Comparison of ENCODE assay signal across 8 cellular contexts in the genomic region with DNA sequence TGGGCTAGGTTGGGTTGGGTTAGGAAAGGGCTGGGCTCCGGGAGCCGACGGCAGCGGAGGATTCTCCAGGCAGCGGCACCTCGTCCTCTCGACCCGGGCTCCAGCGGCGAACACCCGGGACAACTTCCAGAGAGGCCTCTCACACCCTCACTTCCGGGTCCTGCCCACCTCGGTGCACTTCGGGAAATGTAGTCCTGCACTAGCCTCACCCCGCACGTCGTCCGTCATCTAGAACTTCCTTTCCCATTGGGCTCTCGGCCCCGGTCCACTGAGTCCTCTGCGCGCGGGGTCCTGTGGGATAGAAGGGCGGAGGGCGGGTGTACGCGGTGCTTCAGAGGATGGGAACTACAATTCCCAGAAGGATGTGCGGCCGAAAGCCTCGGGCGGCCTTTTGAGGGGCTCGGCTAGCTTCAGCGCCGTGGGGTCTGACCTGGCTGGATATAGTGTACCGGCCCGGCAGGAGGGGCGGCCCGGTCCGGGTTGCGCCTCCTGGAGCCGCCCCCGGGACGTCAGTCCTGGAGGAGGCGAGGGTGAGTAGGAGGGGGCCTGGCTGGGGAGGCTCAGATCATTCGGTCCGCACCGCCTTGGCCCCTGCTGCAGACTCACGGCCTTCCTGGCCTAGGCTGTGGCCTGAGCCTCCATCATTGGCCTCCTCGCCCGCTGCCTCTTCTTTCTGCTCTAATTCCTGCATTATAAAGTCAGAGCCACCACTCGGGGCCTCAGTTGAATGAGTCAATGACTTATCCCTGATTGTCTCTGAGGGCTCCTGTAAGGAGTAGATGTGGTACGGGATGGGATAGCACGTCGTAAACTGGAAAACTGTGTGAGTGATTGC. TPM values are rescaled to one million over a fixed set of nuclear protein-coding genes. Genes with fewer than 3 reads are reported as not detected.
DNase-seq lines count a peak whose midpoint lies in the region; ATAC-seq, FAIRE-seq and TF ChIP-seq lines count a peak whose summit lies in the region.

A gene (minus strand): TSS at position 114 of the 835 bp plus-strand sequence. CDS start 160 bp downstream, outside the sequence.
A gene with protein sequence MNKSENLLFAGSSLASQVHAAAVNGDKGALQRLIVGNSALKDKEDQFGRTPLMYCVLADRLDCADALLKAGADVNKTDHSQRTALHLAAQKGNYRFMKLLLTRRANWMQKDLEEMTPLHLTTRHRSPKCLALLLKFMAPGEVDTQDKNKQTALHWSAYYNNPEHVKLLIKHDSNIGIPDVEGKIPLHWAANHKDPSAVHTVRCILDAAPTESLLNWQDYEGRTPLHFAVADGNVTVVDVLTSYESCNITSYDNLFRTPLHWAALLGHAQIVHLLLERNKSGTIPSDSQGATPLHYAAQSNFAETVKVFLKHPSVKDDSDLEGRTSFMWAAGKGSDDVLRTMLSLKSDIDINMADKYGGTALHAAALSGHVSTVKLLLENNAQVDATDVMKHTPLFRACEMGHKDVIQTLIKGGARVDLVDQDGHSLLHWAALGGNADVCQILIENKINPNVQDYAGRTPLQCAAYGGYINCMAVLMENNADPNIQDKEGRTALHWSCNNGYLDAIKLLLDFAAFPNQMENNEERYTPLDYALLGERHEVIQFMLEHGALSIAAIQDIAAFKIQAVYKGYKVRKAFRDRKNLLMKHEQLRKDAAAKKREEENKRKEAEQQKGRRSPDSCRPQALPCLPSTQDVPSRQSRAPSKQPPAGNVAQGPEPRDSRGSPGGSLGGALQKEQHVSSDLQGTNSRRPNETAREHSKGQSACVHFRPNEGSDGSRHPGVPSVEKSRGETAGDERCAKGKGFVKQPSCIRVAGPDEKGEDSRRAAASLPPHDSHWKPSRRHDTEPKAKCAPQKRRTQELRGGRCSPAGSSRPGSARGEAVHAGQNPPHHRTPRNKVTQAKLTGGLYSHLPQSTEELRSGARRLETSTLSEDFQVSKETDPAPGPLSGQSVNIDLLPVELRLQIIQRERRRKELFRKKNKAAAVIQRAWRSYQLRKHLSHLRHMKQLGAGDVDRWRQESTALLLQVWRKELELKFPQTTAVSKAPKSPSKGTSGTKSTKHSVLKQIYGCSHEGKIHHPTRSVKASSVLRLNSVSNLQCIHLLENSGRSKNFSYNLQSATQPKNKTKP (plus strand): TSS at position 357 of the 835 bp plus-strand sequence. CDS start 5,279 bp downstream, outside the sequence.

- DNase-seq in CD14-positive monocyte (ENCODE audit: low spot score) (peak; percentile 99), NCI-H82 (lab: John Stamatoyannopoulos, UW) (peak; percentile 99), dermis microvascular lymphatic vessel endothelial cell (ENCODE audit: low read depth in 2 of 2) (peak; percentile 97 to 99), HepG2 (ENCODE audit: low spot score) (peak; percentile 98)
- DNase-seq in activated CD4-positive, alpha-beta T cell treated with anti-CD3 and anti-CD28 coated beads, Interleukin-2, amount 50 U/mL, for 48 hours: peak; percentile 96 to 97
- DNase-seq in stimulated activated CD4-positive, alpha-beta T cell treated with anti-CD3 and anti-CD28 coated beads, Interleukin-4, amount 100 ng/mL, for 1 hour: peak; percentile 93

- H2AFZ ChIP-seq in HepG2 (ENCODE audit: low read length): peak within 1 kb of the TSS; percentile 71

- peak; percentile 98 for ATAC-seq in GM19397 (IDR thresholded peaks at IDR 0.05; ENCODE audit: unreplicated experiment)
- peak; percentile 96 for ATAC-seq in HG03571 (IDR thresholded peaks at IDR 0.05; ENCODE audit: unreplicated experiment)
- peak; percentile 96 for ATAC-seq in HepG2

- H3K36me3 ChIP-seq in HepG2 (replicated peaks in 1 of 2; ENCODE audit: control insufficient read depth in 1 of 2, insufficient read depth in 2 of 2, low read length in 2 of 2): peaks cover 0 to 3% of the 10 kb centered on the region in 2 experiments; a peak in 1 of 5 replicates

- CTCF ChIA-PET in HepG2 (lab: Yijun Ruan, JAX; ENCODE audit: low intra/inter-chr PET ratio, low total read pairs): no interaction called here

- in situ Hi-C loops in HepG2 (cut with HindIII; ENCODE audit: extremely low pct_ligation_motif_present, low pct_unique_long_range_greater_than_20kb): no loop called here

- POLR2A ChIA-PET in HepG2 (lab: Yijun Ruan, JAX): interaction anchor here (1.0 to 1.3 kb wide), 4 partner anchors 12 to 877 kb away, joined by 3 to 4 read pairs (median 4); a partner anchor contains a TSS

- peak within 1 kb of the TSS; percentile 95 for H3K9ac ChIP-seq in HepG2 (ENCODE audit: insufficient read depth, low read depth, low read length)

- TF ChIP-seq CTCF in CD14-positive monocyte (IDR thresholded peaks at IDR 0.05) (no peak), HepG2 (CRISPR knock-in tag; IDR thresholded peaks at IDR 0.05) (peak; percentile 19)

- H3K4me3 ChIP-seq in HepG2 (replicated peaks in 1 of 3; ENCODE audit: insufficient read depth in 1 of 3, low read depth in 2 of 3, low read length in 3 of 3): peak within 1 kb of the TSS; percentile 81 to 100 (median 99)

- peaks cover 8% of the 10 kb centered on the region in 2 donors for H3K36me3 Mint-ChIP-seq in CD14-positive monocyte

- WGBS in HepG2 (ENCODE audit: low lambda C conversion rate): 0% methylated on average over 22 of the region's 54 CpGs

- TF ChIP-seq EP300 in HepG2 (IDR thresholded peaks at IDR 0.05; ENCODE audit: low read depth in 2 of 2, low read length in 2 of 2) (no peak), HepG2 (CRISPR knock-in tag; IDR thresholded peaks at IDR 0.05; ENCODE audit: borderline replicate concordance) (no peak)

- peaks cover 0 to 5% of the 10 kb centered on the region in 2 experiments; a peak in 1 of 5 replicates for H3K27me3 ChIP-seq in HepG2 (ENCODE audit: control insufficient read depth in 1 of 2, insufficient read depth in 2 of 2, low read length in 2 of 2)

- peaks cover 30% of the 10 kb centered on the region for H3K4me1 Mint-ChIP-seq in CD14-positive monocyte

- peak within 1 kb of the TSS; percentile 100 for H3K27ac Mint-ChIP-seq in CD14-positive monocyte

- 0 out of 2 replicates have a peak, but pooled peaks have one; percentile 20 for TF ChIP-seq RAD21 in HepG2 (CRISPR knock-in tag; IDR thresholded peaks at IDR 0.05)

- intact Hi-C loops in CD14-positive monocyte (cut with micrococcal nuclease) (loop anchor here in 1 of 2 donors (10.0 kb wide), 3 partner anchors 274 to 1296 kb away; a partner anchor contains a TSS), HepG2 (cut with micrococcal nuclease; ENCODE audit: unreplicated experiment) (loop anchor here (1.0 to 5.0 kb wide), 3 partner anchors 67 to 279 kb away; a partner anchor contains a TSS)

- peak within 1 kb of the TSS; percentile 90 for H3K27ac ChIP-seq in HepG2 (ENCODE audit: extremely low read length, insufficient read depth, low read length)

- BruUV-seq in HepG2 (replicated peaks; lab: Mats Ljungman, UMichigan): no TSS peak

- no peaks in the 10 kb centered on the region for H3K9me3 ChIP-seq in HepG2 (ENCODE audit: low read length)

- H3K4me2 ChIP-seq in HepG2 (ENCODE audit: low read depth, low read length): peak within 1 kb of the TSS; percentile 84

- peak; percentile 96 for FAIRE-seq in HepG2 (lab: Jason Lieb, UNC)

- peak; percentile 83 to 89 for TF ChIP-seq POLR2A in HepG2 (IDR thresholded peaks at IDR 0.05; ENCODE audit: insufficient read depth in 1 of 2, low read depth in 2 of 2, low read length in 2 of 2)

- H3K4me1 ChIP-seq in HepG2 (ENCODE audit: insufficient read depth, low read length): peaks cover 31% of the 10 kb centered on the region

- peaks cover 47% of the 10 kb centered on the region for H3K79me2 ChIP-seq in HepG2 (ENCODE audit: insufficient read depth, low read length)

- H3K9me3 Mint-ChIP-seq in CD14-positive monocyte: no peaks in the 10 kb centered on the region

- H4K20me1 ChIP-seq in HepG2 (ENCODE audit: insufficient read depth, low read length): peaks cover 11% of the 10 kb centered on the region; the same call in 1 of the 2 replicates

- H3K27me3 Mint-ChIP-seq in CD14-positive monocyte (ENCODE audit: low read depth in 3 of 3): peaks cover 0 to 2% (median 0%) of the 10 kb centered on the region in 3 donors

- peak within 1 kb of the TSS; percentile 100 for H3K4me3 Mint-ChIP-seq in CD14-positive monocyte

RNA-seq across cellular contexts. Expression of the first gene that starts in this region (rescaled TPM):
- polyA plus RNA-seq in CD14-positive monocyte (10 to 100 TPM; 66.3 to 74.0 TPM), HepG2 (2011; rRNA removed) (8.7 and 8.9 TPM in 2 replicates)
- total RNA-seq in dermis microvascular lymphatic vessel endothelial cell (5.6 and 7.8 TPM in 2 replicates), HepG2 (2016; rRNA removed; fragmentation: Illumina TruSeq; extraction: Trizol) (7.4 and 13.8 TPM in 2 replicates)
- total RNA-seq in HepG2 (2016; cell fraction: cytosol; rRNA removed; fragmentation: Illumina TruSeq; extraction: Trizol; ENCODE audit: low read depth): 2.5 and 2.8 TPM in 2 replicates
- 6.9 and 14.1 TPM in 2 replicates for total RNA-seq in HepG2 (2016; cell fraction: insoluble cytoplasmic fraction; rRNA removed; fragmentation: Illumina TruSeq; extraction: Trizol)
- total RNA-seq in HepG2 (2016; cell fraction: membrane; rRNA removed; fragmentation: Illumina TruSeq; extraction: Trizol): 3.3 and 4.0 TPM in 2 replicates
- 19.6 and 20.9 TPM in 2 replicates for total RNA-seq in HepG2 (2016; cell fraction: nucleus; rRNA removed; fragmentation: Illumina TruSeq; extraction: Trizol)
- 4.0 and 6.6 TPM in 2 replicates for polyA plus RNA-seq in HepG2 (2011; cell fraction: cytosol; rRNA removed)
- 4.1 and 4.8 TPM in 2 replicates for polyA plus RNA-seq in HepG2 (2011; cell fraction: nucleus; rRNA removed)
- 16.8 and 17.1 TPM in 2 replicates for polyA plus RNA-seq in HepG2 (2012)
- 3.8 TPM in 2 replicates for polyA plus RNA-seq in HepG2 (2016; cell fraction: cytosol; fragmentation: Illumina TruSeq; extraction: Trizol; ENCODE audit: low read depth)
- 11.5 and 11.8 TPM in 2 replicates for polyA plus RNA-seq in HepG2 (2016; cell fraction: insoluble cytoplasmic fraction; fragmentation: Illumina TruSeq; extraction: Trizol; ENCODE audit: low read depth)
- 4.2 and 4.3 TPM in 2 replicates for polyA plus RNA-seq in HepG2 (2016; cell fraction: membrane; fragmentation: Illumina TruSeq; extraction: Trizol; ENCODE audit: low read depth)
- polyA plus RNA-seq in HepG2 (2016; cell fraction: nucleus; fragmentation: Illumina TruSeq; extraction: Trizol; ENCODE audit: insufficient read depth, low read depth): 30.3 and 33.8 TPM in 2 replicates
- 2.5 and 5.5 TPM in 2 replicates for polyA minus RNA-seq in HepG2 (2011; rRNA and poly(A)+ RNA removed; ENCODE audit: low replicate concordance)
- polyA minus RNA-seq in HepG2 (2011; cell fraction: cytosol; rRNA and poly(A)+ RNA removed): 5.5 and 6.6 TPM in 2 replicates
- 17.9 and 18.2 TPM in 2 replicates for polyA minus RNA-seq in HepG2 (2011; cell fraction: nucleus; rRNA and poly(A)+ RNA removed)

RNA-seq across cellular contexts. Expression of the second gene that starts in this region (rescaled TPM):
- polyA plus RNA-seq in CD14-positive monocyte (1 to 10 TPM; 2.9 to 4.2 TPM), HepG2 (2011; rRNA removed) (11.3 and 12.2 TPM in 2 replicates)
- total RNA-seq in dermis microvascular lymphatic vessel endothelial cell (20.4 and 22.5 TPM in 2 replicates), HepG2 (2016; rRNA removed; fragmentation: Illumina TruSeq; extraction: Trizol) (16.3 and 17.1 TPM in 2 replicates)
- total RNA-seq in HepG2 (2016; cell fraction: cytosol; rRNA removed; fragmentation: Illumina TruSeq; extraction: Trizol; ENCODE audit: low read depth): 8.0 and 8.3 TPM in 2 replicates
- total RNA-seq in HepG2 (2016; cell fraction: insoluble cytoplasmic fraction; rRNA removed; fragmentation: Illumina TruSeq; extraction: Trizol): 15.9 and 16.0 TPM in 2 replicates
- 17.6 and 18.4 TPM in 2 replicates for total RNA-seq in HepG2 (2016; cell fraction: membrane; rRNA removed; fragmentation: Illumina TruSeq; extraction: Trizol)
- 26.4 and 30.8 TPM in 2 replicates for total RNA-seq in HepG2 (2016; cell fraction: nucleus; rRNA removed; fragmentation: Illumina TruSeq; extraction: Trizol)
- polyA plus RNA-seq in HepG2 (2011; cell fraction: cytosol; rRNA removed): 5.5 and 7.6 TPM in 2 replicates
- 20.0 and 23.4 TPM in 2 replicates for polyA plus RNA-seq in HepG2 (2011; cell fraction: nucleus; rRNA removed)
- polyA plus RNA-seq in HepG2 (2012): 8.0 and 8.2 TPM in 2 replicates
- 3.2 and 4.0 TPM in 2 replicates for polyA plus RNA-seq in HepG2 (2016; cell fraction: cytosol; fragmentation: Illumina TruSeq; extraction: Trizol; ENCODE audit: low read depth)
- 11.4 and 12.3 TPM in 2 replicates for polyA plus RNA-seq in HepG2 (2016; cell fraction: insoluble cytoplasmic fraction; fragmentation: Illumina TruSeq; extraction: Trizol; ENCODE audit: low read depth)
- polyA plus RNA-seq in HepG2 (2016; cell fraction: membrane; fragmentation: Illumina TruSeq; extraction: Trizol; ENCODE audit: low read depth): 8.0 and 8.4 TPM in 2 replicates
- polyA plus RNA-seq in HepG2 (2016; cell fraction: nucleus; fragmentation: Illumina TruSeq; extraction: Trizol; ENCODE audit: insufficient read depth, low read depth): 18.8 and 20.1 TPM in 2 replicates
- 15.1 and 25.7 TPM in 2 replicates for polyA minus RNA-seq in HepG2 (2011; rRNA and poly(A)+ RNA removed; ENCODE audit: low replicate concordance)
- 10.3 and 12.5 TPM in 2 replicates for polyA minus RNA-seq in HepG2 (2011; cell fraction: cytosol; rRNA and poly(A)+ RNA removed)
- 66.4 and 75.7 TPM in 2 replicates for polyA minus RNA-seq in HepG2 (2011; cell fraction: nucleus; rRNA and poly(A)+ RNA removed)

Comparison
In these comparisons a context has a peak if more than half of its experiments do, and no peak if none do; other contexts are left out.
1. Peak in every context shown above with its lines: DNase-seq, ATAC-seq, H3K4me3 ChIP-seq and H3K27ac ChIP-seq.